In the genomic region with DNA sequence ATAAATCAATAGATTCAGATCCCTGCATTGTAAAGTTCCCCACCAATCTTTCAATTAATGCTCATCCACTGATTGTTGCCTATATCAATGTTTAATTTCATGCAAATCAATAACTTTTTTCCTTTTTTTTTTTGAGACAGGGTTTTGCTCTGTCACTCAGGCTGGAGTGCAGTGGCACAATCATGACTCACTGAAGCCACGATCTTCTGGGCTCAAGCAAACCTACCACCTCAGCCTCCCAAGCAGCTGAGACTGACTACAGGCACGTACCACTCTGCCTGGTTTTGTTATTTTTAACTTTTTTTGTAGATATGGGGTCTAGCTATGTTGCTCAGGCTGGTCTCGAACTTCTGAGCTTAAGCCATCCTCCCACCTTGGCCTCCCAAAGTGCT, we compare ENCODE assay signal across 12 cellular contexts. TPM values are rescaled to one million over a fixed set of nuclear protein-coding genes. Genes with fewer than 3 reads are reported as not detected.
DNase-seq lines count a peak whose midpoint lies in the region; ATAC-seq, FAIRE-seq and TF ChIP-seq lines count a peak whose summit lies in the region.
"Had no signal": no experiment of that assay in that cellular context is flagged by ENCODE, and none has a peak within 500 bp of the region (broad histone marks: within the 10 kb centered on the region; RNA-seq: fewer than 3 reads in every experiment).

No MANE protein-coding gene starts in this region.

- no peak for TF ChIP-seq CTCF in PC-3 (conservative IDR thresholded peaks at IDR 0.05; ENCODE audit: low read depth, low read length)

- H2AFZ ChIP-seq in PC-3 (ENCODE audit: low read length), result no peak overlapping the region

- H3K36me3 ChIP-seq in PC-3 (ENCODE audit: low read depth, low read length), result peaks cover 22% of the 10 kb centered on the region

- DNase-seq in GM12892 (ENCODE audit: insufficient read length), result no peak
- no peak for DNase-seq in PC-3
- peak; percentile 30 for DNase-seq in activated naive CD8-positive, alpha-beta T cell treated with anti-CD3 and anti-CD28 coated beads, Interleukin-2, amount 50 U/mL, for 24 hours
- no peak for DNase-seq in naive thymus-derived CD8-positive, alpha-beta T cell
- DNase-seq in NCI-H510A (lab: John Stamatoyannopoulos, UW), result no peak
- DNase-seq in effector CD8-positive, alpha-beta T cell (lab: John Stamatoyannopoulos, UW), result no peak
- no peak for DNase-seq in NCI-H2107 treated with DMSO at 0.1 percent for 48 hours (lab: John Stamatoyannopoulos, UW; ENCODE audit: unreplicated experiment)
- DNase-seq: activated CD8-positive, alpha-beta memory T cell treated with anti-CD3 and anti-CD28 coated beads for 24 hours; NCI-H1417 treated with DMSO at 0.1 percent for 48 hours; transverse colon had no signal

- no peak for TF ChIP-seq POLR2A in GM12892 (IDR thresholded peaks at IDR 0.05; ENCODE audit: low read depth, low read length)

- H3K27me3 Mint-ChIP-seq in activated naive CD8-positive, alpha-beta T cell treated with anti-CD3 and anti-CD28 coated beads, Interleukin-2, amount 50 U/mL, for 24 hours, result no peaks in the 10 kb centered on the region
- no peaks in the 10 kb centered on the region for H3K27me3 Mint-ChIP-seq in naive thymus-derived CD8-positive, alpha-beta T cell

- no peak overlapping the region for H3K9ac ChIP-seq in PC-3 (ENCODE audit: low read length)

- H4K20me1 ChIP-seq in PC-3 (ENCODE audit: low read length), result no peaks in the 10 kb centered on the region

- H3K27ac Mint-ChIP-seq in activated naive CD8-positive, alpha-beta T cell treated with anti-CD3 and anti-CD28 coated beads, Interleukin-2, amount 50 U/mL, for 24 hours, result peak overlapping the region; percentile 90
- peak overlapping the region in 9 of 10 donors; percentile 44 to 87 (median 66) for H3K27ac Mint-ChIP-seq in naive thymus-derived CD8-positive, alpha-beta T cell

- H3K36me3 Mint-ChIP-seq in activated naive CD8-positive, alpha-beta T cell treated with anti-CD3 and anti-CD28 coated beads, Interleukin-2, amount 50 U/mL, for 24 hours (ENCODE audit: low read depth), result peaks cover 27% of the 10 kb centered on the region
- H3K36me3 Mint-ChIP-seq in naive thymus-derived CD8-positive, alpha-beta T cell, result peaks cover 0 to 74% (median 8%) of the 10 kb centered on the region in 3 donors

- H3K27me3 ChIP-seq in PC-3 (ENCODE audit: low read length), result no peaks in the 10 kb centered on the region
- H3K27me3 ChIP-seq: transverse colon had no signal

- H3K27ac ChIP-seq in PC-3 (ENCODE audit: low read length), result no peak overlapping the region
- H3K27ac ChIP-seq: transverse colon had no signal

- no peak overlapping the region for H3K4me2 ChIP-seq in PC-3 (ENCODE audit: low read length)

- no peak overlapping the region for H3K4me3 ChIP-seq in PC-3 (ENCODE audit: low read length)
- H3K4me3 ChIP-seq: transverse colon had no signal

- intact Hi-C loops in PC-3 (cut with micrococcal nuclease), result no loop called here

- no peaks in the 10 kb centered on the region for H3K9me3 Mint-ChIP-seq in activated naive CD8-positive, alpha-beta T cell treated with anti-CD3 and anti-CD28 coated beads, Interleukin-2, amount 50 U/mL, for 24 hours
- no peaks in the 10 kb centered on the region for H3K9me3 Mint-ChIP-seq in naive thymus-derived CD8-positive, alpha-beta T cell

- no peaks in the 10 kb centered on the region for H3K9me3 ChIP-seq in PC-3 (ENCODE audit: low read length)
- H3K9me3 ChIP-seq: transverse colon had no signal

- FAIRE-seq in GM12892 (lab: Jason Lieb, UNC), result peak; percentile 33

- peaks cover 31% of the 10 kb centered on the region for H3K4me1 Mint-ChIP-seq in activated naive CD8-positive, alpha-beta T cell treated with anti-CD3 and anti-CD28 coated beads, Interleukin-2, amount 50 U/mL, for 24 hours
- peaks cover 8 to 31% (median 15%) of the 10 kb centered on the region in 4 donors for H3K4me1 Mint-ChIP-seq in naive thymus-derived CD8-positive, alpha-beta T cell

- H3K9me2 ChIP-seq in PC-3 (replicated peaks; ENCODE audit: low read length), result no peaks in the 10 kb centered on the region

- BruUV-seq in PC-3 (replicated peaks; lab: Mats Ljungman, UMichigan), result no TSS peak

- H3K79me2 ChIP-seq in PC-3 (ENCODE audit: low read length), result no peaks in the 10 kb centered on the region

- ATAC-seq in PC-3 (peak; percentile 54; the same call in 1 of the 2 replicates), HG03565 (IDR thresholded peaks at IDR 0.05; ENCODE audit: unreplicated experiment) (no peak)
- peak; percentile 95 for ATAC-seq in activated naive CD8-positive, alpha-beta T cell treated with anti-CD3 and anti-CD28 coated beads, Interleukin-2, amount 50 U/mL, for 24 hours
- no peak for ATAC-seq in naive thymus-derived CD8-positive, alpha-beta T cell

- POLR2A ChIA-PET in PC-3 (lab: Charles Lee; ENCODE audit: unreplicated experiment), result no interaction called here
- POLR2A ChIA-PET in naive thymus-derived CD8-positive, alpha-beta T cell (lab: Charles Lee), result interaction anchor here (0.7 kb wide), 1 partner anchor 1128 kb away, joined by 4 read pairs; no protein-coding TSS in a partner anchor

- H3K4me3 Mint-ChIP-seq in activated naive CD8-positive, alpha-beta T cell treated with anti-CD3 and anti-CD28 coated beads, Interleukin-2, amount 50 U/mL, for 24 hours, result peak overlapping the region; percentile 52
- H3K4me3 Mint-ChIP-seq in naive thymus-derived CD8-positive, alpha-beta T cell, result no peak overlapping the region

- CTCF ChIA-PET in PC-3 (lab: Charles Lee), result interaction anchor here (0.6 kb wide), 1 partner anchor 19 kb away, joined by 3 read pairs; no protein-coding TSS in a partner anchor

- H3K4me1 ChIP-seq in PC-3 (ENCODE audit: insufficient read depth, low read length), result peaks cover 12% of the 10 kb centered on the region; the same call in 1 of the 2 replicates

- peaks cover 4% of the 10 kb centered on the region for H3F3A ChIP-seq in PC-3 (ENCODE audit: low read length, unreplicated experiment)

RNA-seq across cellular contexts. Expression of a gene that starts 25.7 kb away (rescaled TPM):
- 0.15 TPM for polyA plus RNA-seq in GM12892 (2012; ENCODE audit: missing spikeins)
- not detected in 2 replicates for total RNA-seq in PC-3 (2014; rRNA removed)
- total RNA-seq in naive thymus-derived CD8-positive, alpha-beta T cell, result not detected
- not detected for polyA plus RNA-seq in naive thymus-derived CD8-positive, alpha-beta T cell
- total RNA-seq: epithelial cell of proximal tubule, transverse colon had no signal

RNA-seq across cellular contexts. Expression of a gene that starts 25.8 kb away (rescaled TPM):
- 92.9 TPM for polyA plus RNA-seq in GM12892 (2012; ENCODE audit: missing spikeins)
- 49.7 and 66.7 TPM in 2 replicates for total RNA-seq in PC-3 (2014; rRNA removed)
- 10 to 100 TPM; 43.2 to 47.5 TPM for total RNA-seq in naive thymus-derived CD8-positive, alpha-beta T cell
- polyA plus RNA-seq in naive thymus-derived CD8-positive, alpha-beta T cell, result 10 to 100 TPM; 34.9 to 53.7 (median 46.8) TPM

RNA-seq across cellular contexts. Expression of a gene that starts 26.5 kb away (rescaled TPM):
- 26.8 TPM for polyA plus RNA-seq in GM12892 (2012; ENCODE audit: missing spikeins)
- total RNA-seq in PC-3 (2014; rRNA removed), result 23.9 and 27.3 TPM in 2 replicates
- 1 to 10 TPM; 7.8 to 9.8 TPM for total RNA-seq in naive thymus-derived CD8-positive, alpha-beta T cell
- 10 to 100 TPM in 1 of 3 donors, 1 to 10 TPM in 2; 9.1 to 10.5 (median 9.1) TPM for polyA plus RNA-seq in naive thymus-derived CD8-positive, alpha-beta T cell

RNA-seq across cellular contexts. Expression of a gene that starts 30.1 kb away (rescaled TPM):
- 12.6 TPM for polyA plus RNA-seq in GM12892 (2012; ENCODE audit: missing spikeins)
- total RNA-seq in PC-3 (2014; rRNA removed), result 21.1 and 22.7 TPM in 2 replicates
- total RNA-seq in naive thymus-derived CD8-positive, alpha-beta T cell, result 10 to 100 TPM; 13.6 to 16.2 TPM
- polyA plus RNA-seq in naive thymus-derived CD8-positive, alpha-beta T cell, result 10 to 100 TPM; 22.3 to 25.6 (median 24.2) TPM

Comparison
In these comparisons a context has a peak if more than half of its experiments do, and no peak if none do; other contexts are left out.
1. ATAC-seq: peak in PC-3 (single experiment) and activated naive CD8-positive, alpha-beta T cell treated with anti-CD3 and anti-CD28 coated beads, Interleukin-2, amount 50 U/mL, for 24 hours (single experiment); none in naive thymus-derived CD8-positive, alpha-beta T cell (0 of 2) and HG03565 (single experiment).